8 cellular contexts compared by ENCODE assay signal in genomic region chr1:53196485-53197271, GRCh38. TPM values are rescaled to one million over a fixed set of nuclear protein-coding genes. Genes with fewer than 3 reads are reported as not detected.
DNase-seq lines count a peak whose midpoint lies in the region; ATAC-seq and TF ChIP-seq lines count a peak whose summit lies in the region.

Gene CPT2 (plus strand): TSS chr1:53196824. CDS start chr1:53196944, 120 bp downstream.

- peaks cover 11% of the 10 kb centered on the region for H3K36me3 Mint-ChIP-seq in activated naive CD8-positive, alpha-beta T cell treated with anti-CD3 and anti-CD28 coated beads, Interleukin-2, amount 10 ng/mL, durations not matched to agents 7 days and 5 days
- H3K36me3 Mint-ChIP-seq in osteocyte (ENCODE audit: unreplicated experiment), result peaks cover 8% of the 10 kb centered on the region

- POLR2A ChIA-PET in activated naive CD8-positive, alpha-beta T cell treated with anti-CD3 and anti-CD28 coated beads, Interleukin-2, amount 10 ng/mL, durations not matched to agents 7 days and 5 days (lab: Charles Lee), result interaction anchor here (0.5 to 4.3 kb wide), 7 partner anchors 21 to 644 kb away, joined by 3 to 18 read pairs (median 3); partner anchors contain the start of genes CZIB and TUT4

- DNase-seq in GM12865 (ENCODE audit: low read depth) (peak; percentile 95), NCI-H1417 treated with DMSO at 0.1 percent for 48 hours (lab: John Stamatoyannopoulos, UW) (peak; percentile 53), SW 1271 (lab: John Stamatoyannopoulos, UW) (peak; percentile 49 to 81), head of caudate nucleus (peak; percentile 86 to 98 (median 95)), osteocyte (ENCODE audit: extremely low spot score, unreplicated experiment) (peak; percentile 95), thoracic aorta (ENCODE audit: low spot score) (peak; percentile 76)
- peak; percentile 95 for DNase-seq in activated naive CD8-positive, alpha-beta T cell treated with anti-CD3 and anti-CD28 coated beads, Interleukin-2, amount 10 ng/mL, durations not matched to agents 7 days and 5 days

- no peaks in the 10 kb centered on the region for H3K9me3 ChIP-seq in thoracic aorta

- intact Hi-C loops in head of caudate nucleus (cut with DNase I), result no loop called here

- no peaks in the 10 kb centered on the region for H3K27me3 ChIP-seq in thoracic aorta (replicated peaks; ENCODE audit: insufficient read depth)

- ATAC-seq in HG02759 (IDR thresholded peaks at IDR 0.05; ENCODE audit: unreplicated experiment) (peak; percentile 100), thoracic aorta (ENCODE audit: insufficient number of reproducible peaks, low FRiP score, low read depth) (peak; percentile 80)
- peak; percentile 98 for ATAC-seq in activated naive CD8-positive, alpha-beta T cell treated with anti-CD3 and anti-CD28 coated beads, Interleukin-2, amount 10 ng/mL, durations not matched to agents 7 days and 5 days (ENCODE audit: low read depth)

- H3K4me3 ChIP-seq in GM12865 (ENCODE audit: low read depth, low read length) (peak within 1 kb of the TSS; percentile 79), thoracic aorta (peak within 1 kb of the TSS; percentile 87)

- peaks cover 13 to 41% of the 10 kb centered on the region in 2 donors for H3K4me1 ChIP-seq in thoracic aorta (ENCODE audit: control insufficient read depth in 1 of 2, low read depth in 2 of 2)

- H3K4me3 Mint-ChIP-seq in activated naive CD8-positive, alpha-beta T cell treated with anti-CD3 and anti-CD28 coated beads, Interleukin-2, amount 10 ng/mL, durations not matched to agents 7 days and 5 days, result peak within 1 kb of the TSS; percentile 90
- H3K4me3 Mint-ChIP-seq in osteocyte (ENCODE audit: unreplicated experiment), result peak within 1 kb of the TSS; percentile 95

- H3K4me1 Mint-ChIP-seq in activated naive CD8-positive, alpha-beta T cell treated with anti-CD3 and anti-CD28 coated beads, Interleukin-2, amount 10 ng/mL, durations not matched to agents 7 days and 5 days, result peaks cover 22% of the 10 kb centered on the region
- peaks cover 24% of the 10 kb centered on the region for H3K4me1 Mint-ChIP-seq in osteocyte (ENCODE audit: unreplicated experiment)

- no peak for TF ChIP-seq CTCF in GM12865 (IDR thresholded peaks at IDR 0.05; ENCODE audit: insufficient read depth, low read depth, low read length, missing control alignments)
- TF ChIP-seq CTCF in osteocyte (IDR thresholded peaks at IDR 0.05), result peak; percentile 20
- TF ChIP-seq CTCF in thoracic aorta (IDR thresholded peaks at IDR 0.05), result peak; percentile 18

- H3K9me3 Mint-ChIP-seq in activated naive CD8-positive, alpha-beta T cell treated with anti-CD3 and anti-CD28 coated beads, Interleukin-2, amount 10 ng/mL, durations not matched to agents 7 days and 5 days, result no peaks in the 10 kb centered on the region
- H3K9me3 Mint-ChIP-seq in osteocyte (ENCODE audit: unreplicated experiment), result no peaks in the 10 kb centered on the region

- H3K27ac ChIP-seq in thoracic aorta, result peak within 1 kb of the TSS; percentile 84 to 99

- H3K27me3 Mint-ChIP-seq in activated naive CD8-positive, alpha-beta T cell treated with anti-CD3 and anti-CD28 coated beads, Interleukin-2, amount 10 ng/mL, durations not matched to agents 7 days and 5 days, result no peaks in the 10 kb centered on the region
- no peaks in the 10 kb centered on the region for H3K27me3 Mint-ChIP-seq in osteocyte (ENCODE audit: unreplicated experiment)

- H3K27ac Mint-ChIP-seq in activated naive CD8-positive, alpha-beta T cell treated with anti-CD3 and anti-CD28 coated beads, Interleukin-2, amount 10 ng/mL, durations not matched to agents 7 days and 5 days, result peak within 1 kb of the TSS; percentile 96
- H3K27ac Mint-ChIP-seq in osteocyte (ENCODE audit: unreplicated experiment), result peak within 1 kb of the TSS; percentile 98

- H3K36me3 ChIP-seq in thoracic aorta, result no peaks in the 10 kb centered on the region

RNA-seq across cellular contexts. Expression of gene CPT2, which starts in this region (rescaled TPM):
- total RNA-seq in activated naive CD8-positive, alpha-beta T cell treated with anti-CD3 and anti-CD28 coated beads, Interleukin-2, amount 10 ng/mL, durations not matched to agents 7 days and 5 days, result 10 to 100 TPM; 15.5 to 18.1 TPM
- total RNA-seq in osteocyte (15.6 and 16.6 TPM in 2 replicates), thoracic aorta (10 to 100 TPM in 1 of 2 donors, 1 to 10 TPM in 1; 6.6 to 20.4 TPM)

Comparison
In these comparisons a context has a peak if more than half of its experiments do, and no peak if none do; other contexts are left out.
1. Peak in every context shown above with its lines: DNase-seq, ATAC-seq, H3K4me3 ChIP-seq and H3K27ac ChIP-seq.